ENCODE assay signal across 18 cellular contexts in the genomic region with DNA sequence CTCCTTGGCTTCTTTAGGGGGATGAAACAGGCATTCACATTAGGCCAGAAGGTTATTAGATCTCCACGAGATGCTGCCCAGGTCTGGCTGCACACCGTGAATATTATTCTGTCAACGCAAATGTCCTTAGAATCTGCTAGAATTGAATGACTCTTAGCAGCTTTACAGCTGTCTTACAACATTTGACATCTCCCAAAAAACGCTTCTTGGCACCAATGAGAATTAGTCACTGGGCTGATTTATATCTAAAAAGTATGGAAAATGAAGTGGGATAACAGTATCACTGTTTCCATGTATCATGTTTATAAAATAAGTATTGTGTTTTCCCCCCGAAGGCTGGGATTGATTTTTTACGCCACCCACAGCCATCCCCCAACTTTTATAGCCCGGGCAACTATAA.
DNase-seq lines count a peak whose midpoint lies in the region; ATAC-seq and TF ChIP-seq lines count a peak whose summit lies in the region.
"Had no signal": no experiment of that assay in that cellular context is flagged by ENCODE, and none has a peak within 500 bp of the region (broad histone marks: within the 10 kb centered on the region; RNA-seq: fewer than 3 reads in every experiment).

No MANE protein-coding gene starts in this region.

- TF ChIP-seq CTCF in left ventricle myocardium inferior (IDR thresholded peaks at IDR 0.05; ENCODE audit: borderline replicate concordance) (no peak), foreskin keratinocyte (conservative IDR thresholded peaks at IDR 0.05) (no peak)

- H3K9me3 ChIP-seq in left ventricle myocardium inferior (replicated peaks): no peaks in the 10 kb centered on the region
- no peaks in the 10 kb centered on the region for H3K9me3 ChIP-seq in right cardiac atrium (ENCODE audit: control insufficient read depth, low read length)

- no peak for DNase-seq in left ventricle myocardium inferior
- DNase-seq in right cardiac atrium: no peak
- peak; percentile 40 for DNase-seq in RPMI7951 (ENCODE audit: low read depth)
- DNase-seq in foreskin keratinocyte: no peak
- DNase-seq in stromal cell of bone marrow (ENCODE audit: low read depth): peak; percentile 46
- DNase-seq in hypothalamus (lab: John Stamatoyannopoulos, UW): no peak
- DNase-seq: C1 segment of cervical spinal cord, DND-41, GDM1, NCI-H146, NCI-H226, NCI-H524 treated with DMSO at 0.1 percent for 48 hours had no signal

- H3K27me3 ChIP-seq in left ventricle myocardium inferior (ENCODE audit: low read depth) (no peaks in the 10 kb centered on the region), right cardiac atrium (ENCODE audit: control insufficient read depth, insufficient read depth) (no peaks in the 10 kb centered on the region), foreskin keratinocyte (no peaks in the 10 kb centered on the region)

- intact Hi-C loops in left ventricle myocardium inferior (cut with micrococcal nuclease): no loop called here
- intact Hi-C loops in right cardiac atrium (cut with DNase I): no loop called here

- 40% methylated on average over 7 of the region's 7 CpGs for WGBS in right cardiac atrium

- ATAC-seq in right cardiac atrium (no peak), foreskin keratinocyte (peak; percentile 14), GM18867 (IDR thresholded peaks at IDR 0.05; ENCODE audit: unreplicated experiment) (no peak), GM18519 (IDR thresholded peaks at IDR 0.05; ENCODE audit: low FRiP score, unreplicated experiment) (no peak)
- ATAC-seq: Panc1, Right ventricle myocardium inferior had no signal

- no peaks in the 10 kb centered on the region for H3K36me3 ChIP-seq in left ventricle myocardium inferior

- H3K4me1 ChIP-seq in left ventricle myocardium inferior (no peaks in the 10 kb centered on the region), right cardiac atrium (ENCODE audit: control insufficient read depth, insufficient read depth, low read length) (no peaks in the 10 kb centered on the region), foreskin keratinocyte (no peaks in the 10 kb centered on the region)

- peak overlapping the region; percentile 57 for H3K27ac ChIP-seq in left ventricle myocardium inferior (replicated peaks)
- H3K27ac ChIP-seq in right cardiac atrium (ENCODE audit: low read length): no peak overlapping the region
- H3K27ac ChIP-seq in foreskin keratinocyte: no peak overlapping the region
- H3K27ac ChIP-seq: HL-60, SK-N-MC had no signal

- H3K4me3 ChIP-seq in left ventricle myocardium inferior: no peak overlapping the region
- no peak overlapping the region for H3K4me3 ChIP-seq in right cardiac atrium (ENCODE audit: low read length)
- H3K4me3 ChIP-seq: SK-N-MC had no signal

Comparison
In these comparisons a context has a peak if more than half of its experiments do, and no peak if none do; other contexts are left out.
1. DNase-seq: peak in RPMI7951 (single experiment) and stromal cell of bone marrow (single experiment); none in left ventricle myocardium inferior (single experiment), right cardiac atrium (0 of 3), foreskin keratinocyte (0 of 2) and hypothalamus (0 of 51).